ENCODE assay signal across 20 cellular contexts in the genomic region with DNA sequence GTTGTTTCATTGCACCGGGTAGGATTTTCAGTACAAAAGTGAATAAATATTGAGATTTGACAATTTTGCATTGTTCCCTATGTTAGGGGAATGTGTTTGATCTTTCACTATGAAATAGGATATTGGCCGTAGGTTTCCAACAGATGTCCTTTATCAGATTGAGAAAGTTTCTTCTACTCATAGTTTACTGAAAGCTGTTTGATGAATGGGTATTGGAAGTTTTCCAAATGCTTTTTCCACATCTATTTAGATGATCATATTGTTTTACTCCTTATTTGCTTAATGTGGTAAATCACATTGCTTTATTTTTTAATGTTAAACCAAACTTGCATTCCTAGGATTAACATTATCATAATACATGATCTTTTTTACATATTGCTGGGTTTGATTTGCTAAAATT.
DNase-seq lines count a peak whose midpoint lies in the region; ATAC-seq, FAIRE-seq and TF ChIP-seq lines count a peak whose summit lies in the region.
"Had no signal": no experiment of that assay in that cellular context is flagged by ENCODE, and none has a peak within 500 bp of the region (broad histone marks: within the 10 kb centered on the region; RNA-seq: fewer than 3 reads in every experiment).

No MANE protein-coding gene starts in this region.

- TF ChIP-seq RAD21 in SK-N-SH (IDR thresholded peaks at IDR 0.05; ENCODE audit: low read length) (no peak), K562 (CRISPR knock-in tag; conservative IDR thresholded peaks at IDR 0.05 in 1 of 2, IDR thresholded peaks at IDR 0.05 in 1 of 2) (no peak)

- H3K4me3 Mint-ChIP-seq in nephron = no peak overlapping the region
- H3K4me3 Mint-ChIP-seq in GM23338 = no peak overlapping the region
- H3K4me3 Mint-ChIP-seq: B cell; CD4-positive, alpha-beta T cell; CD8-positive, alpha-beta T cell had no signal

- H3K36me3 Mint-ChIP-seq in nephron (ENCODE audit: low read depth) (no peaks in the 10 kb centered on the region), GM23338 (ENCODE audit: low read depth) (peaks cover 9% of the 10 kb centered on the region; the same call in 2 of the 3 replicates)
- H3K36me3 Mint-ChIP-seq: CD8-positive, alpha-beta T cell had no signal

- ATAC-seq in K562 (no peak), GM23338 (no peak), right cardiac atrium (no peak)
- ATAC-seq: A549; CD8-positive, alpha-beta T cell had no signal

- DNase-seq in SK-N-SH = no peak
- no peak for DNase-seq in K562 (ENCODE audit: extremely low read depth in 1 of 4, low spot score in 3 of 4)
- DNase-seq in GM23338 (ENCODE audit: low spot score) = no peak
- no peak for DNase-seq in right cardiac atrium
- DNase-seq: AML-193; Caco-2; Calu3; CD4-positive, alpha-beta T cell; CD8-positive, alpha-beta T cell; DMS79 treated with DMSO at 0.1 percent for 48 hours; GF-D8 had no signal

- H3K9me3 Mint-ChIP-seq in nephron = no peaks in the 10 kb centered on the region
- no peaks in the 10 kb centered on the region for H3K9me3 Mint-ChIP-seq in GM23338
- H3K9me3 Mint-ChIP-seq: CD4-positive, alpha-beta T cell; CD8-positive, alpha-beta T cell had no signal

- no TSS peak for BruUV-seq in K562 (replicated peaks; lab: Mats Ljungman, UMichigan)

- H3K4me1 Mint-ChIP-seq in nephron (peaks cover 30% of the 10 kb centered on the region), GM23338 (peaks cover 12% of the 10 kb centered on the region)

- H3K9me1 ChIP-seq in K562 (ENCODE audit: control insufficient read depth, insufficient read depth, low read length) = no peaks in the 10 kb centered on the region

- 62% methylated on average over 2 of the region's 2 CpGs for WGBS in SK-N-SH (ENCODE audit: low lambda C conversion rate)
- WGBS in K562 (ENCODE audit: insufficient coverage, low coverage, missing lambda C conversion rate) = 0% methylated on average over 2 of the region's 2 CpGs
- WGBS in right cardiac atrium = 81% methylated on average over 2 of the region's 2 CpGs

- H3K27ac ChIP-seq in SK-N-SH (ENCODE audit: low read depth in 2 of 2, low read length in 1 of 2) (no peak overlapping the region), K562 (ENCODE audit: extremely low read depth, low read depth, low read length) (no peak overlapping the region), GM23338 (ENCODE audit: low read depth) (no peak overlapping the region), right cardiac atrium (ENCODE audit: low read length) (no peak overlapping the region)
- H3K27ac ChIP-seq: 22Rv1; A549; BLaER1 treated with 17β-estradiol and CSF1 and Interleukin-3, amounts not matched to agents 10 nM and 100 nM; C4-2B had no signal

- H2AFZ ChIP-seq in SK-N-SH (ENCODE audit: low read depth) = no peak overlapping the region
- H2AFZ ChIP-seq in K562 (ENCODE audit: low read depth, low read length) = no peak overlapping the region
- no peak overlapping the region for H2AFZ ChIP-seq in GM23338

- H3K4me3 ChIP-seq in SK-N-SH (ENCODE audit: low read depth in 2 of 2, low read length in 1 of 2) (no peak overlapping the region), K562 (no peak overlapping the region), GM23338 (no peak overlapping the region), right cardiac atrium (ENCODE audit: low read length) (no peak overlapping the region)
- H3K4me3 ChIP-seq: A549; BLaER1 treated with 17β-estradiol and CSF1 and Interleukin-3, amounts not matched to agents 10 nM and 100 nM had no signal

- H3K36me3 ChIP-seq in SK-N-SH (replicated peaks in 1 of 2; ENCODE audit: control insufficient read depth in 1 of 2, insufficient read depth in 2 of 2, low read length in 1 of 2) (no peaks in the 10 kb centered on the region), K562 (ENCODE audit: control insufficient read depth, insufficient read depth, low read length) (no peaks in the 10 kb centered on the region), GM23338 (ENCODE audit: insufficient read depth) (peaks cover 4% of the 10 kb centered on the region)
- H3K36me3 ChIP-seq: BLaER1 treated with 17β-estradiol and CSF1 and Interleukin-3, amounts not matched to agents 10 nM and 100 nM had no signal

- H3K4me2 ChIP-seq in SK-N-SH = no peak overlapping the region
- H3K4me2 ChIP-seq in K562 (ENCODE audit: insufficient read depth, low read length) = no peak overlapping the region
- no peak overlapping the region for H3K4me2 ChIP-seq in GM23338
- H3K4me2 ChIP-seq: A549; BLaER1 treated with 17β-estradiol and CSF1 and Interleukin-3, amounts not matched to agents 10 nM and 100 nM had no signal

- H4K20me1 ChIP-seq in SK-N-SH (ENCODE audit: insufficient read depth) = no peaks in the 10 kb centered on the region
- no peaks in the 10 kb centered on the region for H4K20me1 ChIP-seq in K562 (replicated peaks; ENCODE audit: control insufficient read depth, insufficient read depth, low read length)
- no peaks in the 10 kb centered on the region for H4K20me1 ChIP-seq in GM23338 (replicated peaks; ENCODE audit: insufficient read depth)
- H4K20me1 ChIP-seq: BLaER1 treated with 17β-estradiol and CSF1 and Interleukin-3, amounts not matched to agents 10 nM and 100 nM had no signal

- CTCF ChIA-PET in SK-N-SH (lab: Yijun Ruan, JAX) (no interaction called here), K562 (lab: Yijun Ruan, JAX; ENCODE audit: low intra/inter-chr PET ratio) (no interaction called here)

- no peak overlapping the region for H3K9ac ChIP-seq in SK-N-SH
- no peak overlapping the region for H3K9ac ChIP-seq in K562 (ENCODE audit: insufficient read depth in 1 of 2, low read depth in 2 of 2, low read length in 2 of 2)
- H3K9ac ChIP-seq: BLaER1 treated with 17β-estradiol and CSF1 and Interleukin-3, amounts not matched to agents 10 nM and 100 nM had no signal

- H3K27me3 Mint-ChIP-seq in nephron (ENCODE audit: low read depth) (no peaks in the 10 kb centered on the region), GM23338 (ENCODE audit: insufficient read depth, low read depth, poor library complexity) (peaks cover 2% of the 10 kb centered on the region)
- H3K27me3 Mint-ChIP-seq: B cell had no signal

- TF ChIP-seq POLR2A in K562 (conservative IDR thresholded peaks at IDR 0.05) = no peak

- H3F3A ChIP-seq in SK-N-SH (replicated peaks; ENCODE audit: insufficient read depth) (no peaks in the 10 kb centered on the region), GM23338 (replicated peaks; ENCODE audit: low read depth) (no peaks in the 10 kb centered on the region)

- H3K9me2 ChIP-seq in SK-N-SH = no peaks in the 10 kb centered on the region
- H3K9me2 ChIP-seq in GM23338 (ENCODE audit: insufficient read depth) = no peaks in the 10 kb centered on the region

- intact Hi-C loops in K562 (cut with micrococcal nuclease) = no loop called here
- intact Hi-C loops in right cardiac atrium (cut with DNase I) = no loop called here

- H3K79me2 ChIP-seq in SK-N-SH (ENCODE audit: insufficient read depth) (no peaks in the 10 kb centered on the region), K562 (ENCODE audit: control insufficient read depth, insufficient read depth, low read length) (no peaks in the 10 kb centered on the region), GM23338 (replicated peaks; ENCODE audit: insufficient read depth) (no peaks in the 10 kb centered on the region)

- FAIRE-seq in K562 (lab: Jason Lieb, UNC) = no peak
- FAIRE-seq: A549, D721Med, G401.6, GM12891 had no signal

- H3K27me3 ChIP-seq in SK-N-SH (ENCODE audit: insufficient read depth) = no peaks in the 10 kb centered on the region
- peaks cover 10 to 13% of the 10 kb centered on the region in 2 experiments; a peak in 4 of 5 replicates for H3K27me3 ChIP-seq in K562 (ENCODE audit: control insufficient read depth in 2 of 2, insufficient read depth in 2 of 2, low read length in 2 of 2)
- no peaks in the 10 kb centered on the region for H3K27me3 ChIP-seq in GM23338 (ENCODE audit: insufficient read depth)
- no peaks in the 10 kb centered on the region for H3K27me3 ChIP-seq in right cardiac atrium (ENCODE audit: control insufficient read depth, insufficient read depth)
- H3K27me3 ChIP-seq: BLaER1 treated with 17β-estradiol and CSF1 and Interleukin-3, amounts not matched to agents 10 nM and 100 nM had no signal

- no peaks in the 10 kb centered on the region for H3K9me3 ChIP-seq in SK-N-SH
- no peaks in the 10 kb centered on the region for H3K9me3 ChIP-seq in K562 (replicated peaks; ENCODE audit: control insufficient read depth, insufficient read depth, low read depth, low read length)
- H3K9me3 ChIP-seq in right cardiac atrium (ENCODE audit: control insufficient read depth, low read length) = no peaks in the 10 kb centered on the region
- H3K9me3 ChIP-seq: A549, Caco-2 had no signal

- no peak for TF ChIP-seq CTCF in SK-N-SH (IDR thresholded peaks at IDR 0.05)
- TF ChIP-seq CTCF in K562 (IDR thresholded peaks at IDR 0.05 in 2 of 3, conservative IDR thresholded peaks at IDR 0.05 in 1 of 3; ENCODE audit: insufficient read depth in 2 of 3, low read depth in 1 of 3, low read length in 3 of 3) = no peak
- no peak for TF ChIP-seq CTCF in nephron (IDR thresholded peaks at IDR 0.05; ENCODE audit: unreplicated experiment in 3 of 3)
- TF ChIP-seq CTCF in GM23338 (conservative IDR thresholded peaks at IDR 0.05; ENCODE audit: low read depth in 2 of 2) = no peak

- TF ChIP-seq EP300 in SK-N-SH (IDR thresholded peaks at IDR 0.05; ENCODE audit: borderline replicate concordance in 1 of 2, low read depth in 1 of 2, low read length in 1 of 2) (no peak), K562 (IDR thresholded peaks at IDR 0.05; ENCODE audit: low read length) (no peak)

- H3K4me1 ChIP-seq in SK-N-SH (ENCODE audit: control insufficient read depth in 1 of 2, insufficient read depth in 2 of 2, low read depth in 1 of 2, low read length in 1 of 2) (no peaks in the 10 kb centered on the region), K562 (replicated peaks in 1 of 2; ENCODE audit: control insufficient read depth in 2 of 2, insufficient read depth in 2 of 2, low read length in 2 of 2) (no peaks in the 10 kb centered on the region), GM23338 (ENCODE audit: insufficient read depth) (peaks cover 3% of the 10 kb centered on the region; the same call in 1 of the 2 replicates), right cardiac atrium (ENCODE audit: control insufficient read depth, insufficient read depth, low read length) (no peaks in the 10 kb centered on the region)
- H3K4me1 ChIP-seq: A549; BLaER1 treated with 17β-estradiol and CSF1 and Interleukin-3, amounts not matched to agents 10 nM and 100 nM; Caco-2 had no signal

- in situ Hi-C loops in K562 (cut with MboI) = no loop called here

- peak overlapping the region; percentile 2 to 60 (median 45) for H3K27ac Mint-ChIP-seq in nephron
- H3K27ac Mint-ChIP-seq in GM23338 = no peak overlapping the region
- H3K27ac Mint-ChIP-seq: B cell; CD4-positive, alpha-beta T cell; CD8-positive, alpha-beta T cell had no signal

- POLR2A ChIA-PET in SK-N-SH (lab: Yijun Ruan, JAX) (no interaction called here), K562 (lab: Yijun Ruan, JAX) (interaction anchor here (0.7 kb wide), 1 partner anchor 11 kb away, joined by 3 read pairs; no protein-coding TSS in a partner anchor)

TF ChIP-seq in SK-N-SH, 30 proteins besides CTCF, POLR2A, EP300 and RAD21 (continues in another document):
- TF ChIP-seq NFIC (IDR thresholded peaks at IDR 0.05; ENCODE audit: borderline replicate concordance) = peak; percentile 29; the same call in 1 of the 2 replicates

TF ChIP-seq in K562, 482 proteins besides CTCF, POLR2A, EP300 and RAD21 (continues in another document):
- peak; percentile 18 for TF ChIP-seq MEIS2 (IDR thresholded peaks at IDR 0.05; ENCODE audit: partially characterized antibody)

TF ChIP-seq in GM23338, 12 proteins besides CTCF, POLR2A, EP300 and RAD21 (continues in another document):
- no peak for TF ChIP-seq STAT1 (IDR thresholded peaks at IDR 0.05; ENCODE audit: unreplicated experiment)
